Comparison of ENCODE assay signal across 8 cellular contexts in the genomic region with DNA sequence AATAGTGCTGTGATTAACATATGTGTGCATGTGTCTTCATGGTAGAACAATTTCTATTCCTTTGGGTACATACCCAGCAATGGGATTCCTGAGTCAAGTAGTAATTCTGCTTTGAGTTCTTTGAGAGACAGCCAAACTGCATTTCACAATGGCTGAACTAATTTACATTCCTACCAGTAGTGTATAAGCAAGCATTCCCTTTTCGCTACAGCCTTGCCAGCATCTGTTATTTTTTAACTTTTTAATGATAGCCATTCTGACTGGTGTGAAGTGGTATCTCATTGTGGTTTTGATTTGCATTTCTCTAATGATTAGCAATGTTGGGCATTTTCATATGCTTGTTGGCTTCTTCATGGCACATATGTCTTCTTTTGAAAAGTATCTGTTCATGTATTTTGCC.
DNase-seq lines count a peak whose midpoint lies in the region; ATAC-seq, FAIRE-seq and TF ChIP-seq lines count a peak whose summit lies in the region.

No MANE protein-coding gene starts in this region.

- H3K4me1 ChIP-seq in sigmoid colon: peaks cover 0 to 47% (median 33%) of the 10 kb centered on the region in 4 donors

- peak; percentile 82 for FAIRE-seq in GM19239 (lab: Jason Lieb, UNC)

- no peak overlapping the region for H3K4me3 Mint-ChIP-seq in activated T-helper 1 cell treated with anti-CD3 and anti-CD28 coated beads, Interleukin-12 subunit alpha, Interleukin-12 subunit beta, Interleukin-2, Interleukin-4 antibody, amounts not matched to agents 30 ng/mL and 10 ng/mL and 1 ng/mL, durations not matched to agents 14 hours and 24 hours and 36 hours

- ATAC-seq in HG03342 (IDR thresholded peaks at IDR 0.05; ENCODE audit: unreplicated experiment): peak; percentile 61

- H3K9me3 Mint-ChIP-seq in activated T-helper 1 cell treated with anti-CD3 and anti-CD28 coated beads, Interleukin-12 subunit alpha, Interleukin-12 subunit beta, Interleukin-2, Interleukin-4 antibody, amounts not matched to agents 30 ng/mL and 10 ng/mL and 1 ng/mL, durations not matched to agents 14 hours and 24 hours and 36 hours: no peaks in the 10 kb centered on the region

- no peaks in the 10 kb centered on the region for H3K36me3 ChIP-seq in sigmoid colon

- DNase-seq in GM19239 (ENCODE audit: insufficient read length, low spot score) (no peak), epithelial cell of proximal tubule (ENCODE audit: low read depth) (peak; percentile 99), sigmoid colon (no peak), activated gamma-delta T cell (lab: John Stamatoyannopoulos, UW) (no peak), DMS153 treated with DMSO at 0.1 percent for 48 hours (lab: John Stamatoyannopoulos, UW; ENCODE audit: unreplicated experiment) (no peak)
- no peak for DNase-seq in activated T-helper 1 cell treated with anti-CD3 and anti-CD28 coated beads, Interleukin-12 subunit alpha, Interleukin-12 subunit beta, Interleukin-2, Interleukin-4 antibody, amounts not matched to agents 30 ng/mL and 10 ng/mL and 1 ng/mL, durations not matched to agents 14 hours and 24 hours and 36 hours (ENCODE audit: low spot score)
- DNase-seq in stimulated activated CD4-positive, alpha-beta T cell treated with anti-CD3 and anti-CD28 coated beads, Interleukin-1b, Interleukin-23, amount 100 ng/mL, for 48 hours: no peak

- no peak overlapping the region for H3K4me3 ChIP-seq in epithelial cell of proximal tubule (ENCODE audit: low read depth, low read length)
- H3K4me3 ChIP-seq in sigmoid colon: no peak overlapping the region

- intact Hi-C loops in sigmoid colon (cut with DNase I): no loop called here
- intact Hi-C loops in activated T-helper 1 cell treated with anti-CD3 and anti-CD28 coated beads, Interleukin-12 subunit alpha, Interleukin-12 subunit beta, Interleukin-2, Interleukin-4 antibody, amounts not matched to agents 30 ng/mL and 10 ng/mL and 1 ng/mL, durations not matched to agents 14 hours and 24 hours and 36 hours (cut with micrococcal nuclease): no loop called here

- WGBS in sigmoid colon, 2 donors: 24 to 62% methylated on average over 1 of the region's 1 CpG

- no peaks in the 10 kb centered on the region for H3K9me3 ChIP-seq in sigmoid colon

- peaks cover 7% of the 10 kb centered on the region for H3K4me1 Mint-ChIP-seq in activated T-helper 1 cell treated with anti-CD3 and anti-CD28 coated beads, Interleukin-12 subunit alpha, Interleukin-12 subunit beta, Interleukin-2, Interleukin-4 antibody, amounts not matched to agents 30 ng/mL and 10 ng/mL and 1 ng/mL, durations not matched to agents 14 hours and 24 hours and 36 hours (ENCODE audit: low read depth)

- no peak for TF ChIP-seq EP300 in sigmoid colon (IDR thresholded peaks at IDR 0.05)

- H3K27me3 ChIP-seq in sigmoid colon: no peaks in the 10 kb centered on the region

- H3K27me3 Mint-ChIP-seq in activated T-helper 1 cell treated with anti-CD3 and anti-CD28 coated beads, Interleukin-12 subunit alpha, Interleukin-12 subunit beta, Interleukin-2, Interleukin-4 antibody, amounts not matched to agents 30 ng/mL and 10 ng/mL and 1 ng/mL, durations not matched to agents 14 hours and 24 hours and 36 hours (ENCODE audit: insufficient read depth): peaks cover 6% of the 10 kb centered on the region

- no peak for TF ChIP-seq POLR2A in sigmoid colon (IDR thresholded peaks at IDR 0.05)

- H3K36me3 Mint-ChIP-seq in activated T-helper 1 cell treated with anti-CD3 and anti-CD28 coated beads, Interleukin-12 subunit alpha, Interleukin-12 subunit beta, Interleukin-2, Interleukin-4 antibody, amounts not matched to agents 30 ng/mL and 10 ng/mL and 1 ng/mL, durations not matched to agents 14 hours and 24 hours and 36 hours (ENCODE audit: low read depth): no peaks in the 10 kb centered on the region

- H3K27ac ChIP-seq in sigmoid colon: peak overlapping the region in 2 of 4 donors; percentile 29 to 47

- TF ChIP-seq CTCF in epithelial cell of proximal tubule (conservative IDR thresholded peaks at IDR 0.05; ENCODE audit: low read depth, low read length) (peak; percentile 46), sigmoid colon (IDR thresholded peaks at IDR 0.05) (peak; percentile 8 to 46 (median 20))

- no peak overlapping the region for H3K27ac Mint-ChIP-seq in activated T-helper 1 cell treated with anti-CD3 and anti-CD28 coated beads, Interleukin-12 subunit alpha, Interleukin-12 subunit beta, Interleukin-2, Interleukin-4 antibody, amounts not matched to agents 30 ng/mL and 10 ng/mL and 1 ng/mL, durations not matched to agents 14 hours and 24 hours and 36 hours
